ENCODE assay signal across 2 cellular contexts in the genomic region with DNA sequence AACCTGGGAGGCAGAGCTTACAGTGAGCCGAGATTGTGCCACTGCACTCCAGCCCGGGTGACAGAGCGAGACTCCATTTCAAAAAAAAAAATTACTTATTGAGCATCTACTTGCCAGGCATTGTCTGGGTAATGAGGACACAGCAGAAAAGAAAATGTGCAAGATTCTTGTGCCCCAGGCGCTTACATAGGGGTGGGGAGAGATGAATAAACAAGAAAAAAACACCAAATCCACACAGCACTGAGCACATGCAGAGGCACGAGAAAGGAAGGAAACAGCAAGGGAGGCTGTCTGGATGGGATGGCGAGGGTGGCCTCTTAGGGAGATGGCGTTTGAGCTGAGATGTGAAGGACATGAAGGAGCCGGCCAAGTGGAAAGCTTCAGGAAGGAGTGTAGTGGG.
TF ChIP-seq lines count a peak whose summit lies in the region.

No MANE protein-coding gene starts in this region.

TF ChIP-seq in WTC11, 78 proteins besides CTCF, POLR2A, EP300 and RAD21:
- TF ChIP-seq CDX4 (CRISPR knock-in tag; IDR thresholded peaks at IDR 0.05; ENCODE audit: borderline replicate concordance), result no peak
- TF ChIP-seq ZNF219 (CRISPR knock-in tag; IDR thresholded peaks at IDR 0.05; ENCODE audit: borderline replicate concordance), result no peak
- no peak for TF ChIP-seq SP1 (CRISPR knock-in tag; conservative IDR thresholded peaks at IDR 0.05)
- no peak for TF ChIP-seq ERG (CRISPR knock-in tag; IDR thresholded peaks at IDR 0.05)
- TF ChIP-seq GRHL2 (CRISPR knock-in tag; IDR thresholded peaks at IDR 0.05; ENCODE audit: insufficient replicate concordance, severe bottlenecking), result no peak
TF ChIP-seq in WTC11: peak in this region for 0.

TF ChIP-seq in HEK293T, 16 proteins besides CTCF, POLR2A, EP300 and RAD21 (continued from another document):
- TF ChIP-seq NFRKB (IDR thresholded peaks at IDR 0.05) (no peak), LEF1 (IDR thresholded peaks at IDR 0.05; ENCODE audit: borderline replicate concordance) (no peak), FOXK2 (IDR thresholded peaks at IDR 0.05) (no peak), TARDBP (IDR thresholded peaks at IDR 0.05) (no peak), HDGF (IDR thresholded peaks at IDR 0.05; ENCODE audit: borderline replicate concordance) (no peak)
